In the genomic region with DNA sequence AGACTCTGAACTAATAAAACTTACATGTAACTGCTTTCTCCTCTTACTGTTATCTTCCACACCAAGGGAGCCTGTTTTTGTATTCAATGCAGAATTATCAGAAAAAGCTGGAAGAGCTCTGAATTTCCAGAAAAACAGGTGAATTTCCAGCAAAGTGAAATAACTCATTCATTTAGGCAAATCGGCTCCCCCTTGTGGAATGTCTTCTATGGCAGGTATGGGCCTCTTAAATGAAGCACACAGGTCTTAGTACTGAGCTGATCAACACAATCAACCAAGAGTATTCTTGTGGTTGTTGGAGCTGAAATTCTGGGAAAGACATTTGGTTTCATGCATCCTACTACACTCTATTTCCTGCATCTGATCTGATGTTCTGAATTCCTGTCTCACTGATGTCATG, we compare ENCODE assay signal across 9 cellular contexts. TPM values are rescaled to one million over a fixed set of nuclear protein-coding genes. Genes with fewer than 3 reads are reported as not detected.
A peak's percentile ranks its signal among the peaks of the same experiment; 100 is the strongest.
DNase-seq lines count a peak whose midpoint lies in the region; ATAC-seq and TF ChIP-seq lines count a peak whose summit lies in the region.
"Had no signal": no experiment of that assay in that cellular context is flagged by ENCODE, and none has a peak within 500 bp of the region (broad histone marks: within the 10 kb centered on the region; RNA-seq: fewer than 3 reads in every experiment).

No MANE protein-coding gene starts in this region.

- no peaks in the 10 kb centered on the region for H3K9me2 ChIP-seq in GM23248 (ENCODE audit: insufficient read depth)

- BruUV-seq in A673 (replicated peaks; lab: Mats Ljungman, UMichigan) (no TSS peak), Panc1 (replicated peaks; lab: Mats Ljungman, UMichigan) (no TSS peak)

- CTCF ChIA-PET in A673 (lab: Charles Lee) = no interaction called here
- CTCF ChIA-PET in Panc1 (lab: Charles Lee) = interaction anchor here (0.5 to 0.7 kb wide), 2 partner anchors 41 to 459 kb away, joined by 3 to 4 read pairs; no protein-coding TSS in a partner anchor

- no peak for TF ChIP-seq POLR2A in gastroesophageal sphincter (IDR thresholded peaks at IDR 0.05)

- H3K9me3 Mint-ChIP-seq in type B pancreatic cell = peaks cover 4% of the 10 kb centered on the region

- in situ Hi-C loops in GM23248 (cut with MboI) (no loop called here), Panc1 (cut with HindIII; ENCODE audit: low pct_unique_long_range_greater_than_20kb, low sequenced_read_pairs) (no loop called here)

- H3K4me3 ChIP-seq in A673 (ENCODE audit: low read depth, low read length, poor library complexity, severe bottlenecking) (no peak overlapping the region), GM23248 (no peak overlapping the region), Panc1 (ENCODE audit: low read depth in 2 of 2, low read length in 2 of 2) (no peak overlapping the region), gastroesophageal sphincter (no peak overlapping the region)

- no peaks in the 10 kb centered on the region for H3K4me1 ChIP-seq in A673 (ENCODE audit: insufficient read depth, low read length, poor library complexity, severe bottlenecking)
- no peaks in the 10 kb centered on the region for H3K4me1 ChIP-seq in GM23248 (ENCODE audit: insufficient read depth)
- no peaks in the 10 kb centered on the region for H3K4me1 ChIP-seq in Panc1 (ENCODE audit: control insufficient read depth, insufficient read depth, low read length)
- no peaks in the 10 kb centered on the region for H3K4me1 ChIP-seq in gastroesophageal sphincter

- no peak overlapping the region for H3K4me3 Mint-ChIP-seq in type B pancreatic cell
- H3K4me3 Mint-ChIP-seq: central memory CD8-positive, alpha-beta T cell had no signal

- H3K27me3 ChIP-seq in A673 (replicated peaks; ENCODE audit: insufficient read depth, low read depth, low read length, poor library complexity) (no peaks in the 10 kb centered on the region), GM23248 (replicated peaks; ENCODE audit: insufficient read depth) (peaks cover 9% of the 10 kb centered on the region; the same call in 1 of the 2 replicates), Panc1 (ENCODE audit: control insufficient read depth, insufficient read depth, low read length) (no peaks in the 10 kb centered on the region), gastroesophageal sphincter (no peaks in the 10 kb centered on the region)

- POLR2A ChIA-PET in A673 (lab: Charles Lee; ENCODE audit: low non-redundant PET) = no interaction called here
- POLR2A ChIA-PET in Panc1 (lab: Charles Lee) = interaction anchor here (0.6 kb wide), 1 partner anchor 126 kb away, joined by 11 read pairs; no protein-coding TSS in a partner anchor

- no peak overlapping the region for H3K9ac ChIP-seq in GM23248

- H3K36me3 ChIP-seq in A673 (ENCODE audit: insufficient read depth, low read length, poor library complexity, severe bottlenecking) (no peaks in the 10 kb centered on the region), GM23248 (ENCODE audit: low read depth) (no peaks in the 10 kb centered on the region), Panc1 (ENCODE audit: control insufficient read depth, insufficient read depth, low read length) (no peaks in the 10 kb centered on the region), gastroesophageal sphincter (no peaks in the 10 kb centered on the region)

- TF ChIP-seq EP300 in gastroesophageal sphincter (IDR thresholded peaks at IDR 0.05) = no peak

- no peaks in the 10 kb centered on the region for H3K36me3 Mint-ChIP-seq in type B pancreatic cell

- intact Hi-C loops in A673 (cut with micrococcal nuclease; ENCODE audit: unreplicated experiment) (no loop called here), Panc1 (cut with micrococcal nuclease; ENCODE audit: unreplicated experiment) (no loop called here)

- no peaks in the 10 kb centered on the region for H4K20me1 ChIP-seq in GM23248 (ENCODE audit: insufficient read depth)

- peak; percentile 22 for DNase-seq in A673 (ENCODE audit: low spot score)
- DNase-seq in GM23248 = peak; percentile 41
- no peak for DNase-seq in Panc1 (ENCODE audit: low read depth, low spot score)
- no peak for DNase-seq in type B pancreatic cell (ENCODE audit: extremely low spot score, unreplicated experiment)
- no peak for DNase-seq in stimulated activated naive CD4-positive, alpha-beta T cell (lab: John Stamatoyannopoulos, UW)
- no peak for DNase-seq in activated CD4-positive, alpha-beta T cell treated with anti-CD3 and anti-CD28 coated beads, Interleukin-2, amount 50 U/mL, for 4 hours

- no peak overlapping the region for H3K4me2 ChIP-seq in GM23248 (ENCODE audit: unreplicated experiment)

- no peak overlapping the region for H3K27ac Mint-ChIP-seq in type B pancreatic cell

- H3K4me1 Mint-ChIP-seq in type B pancreatic cell (ENCODE audit: unreplicated experiment) = peaks cover 36% of the 10 kb centered on the region
- H3K4me1 Mint-ChIP-seq: central memory CD8-positive, alpha-beta T cell had no signal

- H3K27ac ChIP-seq in A673 (ENCODE audit: low read depth, low read length, poor library complexity, severe bottlenecking) (no peak overlapping the region), GM23248 (no peak overlapping the region), Panc1 (ENCODE audit: low read length) (no peak overlapping the region), gastroesophageal sphincter (no peak overlapping the region)

- H3K9me3 ChIP-seq in A673 (ENCODE audit: low read depth, low read length, poor library complexity, severe bottlenecking) (no peaks in the 10 kb centered on the region), GM23248 (ENCODE audit: low read depth) (no peaks in the 10 kb centered on the region), Panc1 (ENCODE audit: control insufficient read depth, insufficient read depth, low read depth, low read length) (no peaks in the 10 kb centered on the region), gastroesophageal sphincter (no peaks in the 10 kb centered on the region)

- H3F3A ChIP-seq in GM23248 (ENCODE audit: insufficient read depth) = no peaks in the 10 kb centered on the region

- 0 to 3% methylated on average over 1 of the region's 1 CpG for WGBS in GM23248 (ENCODE audit: low coverage in 1 of 2, low lambda C conversion rate in 2 of 2, missing lambda C conversion rate in 2 of 2), 2 experiments
- 21 to 50% methylated on average over 1 of the region's 1 CpG for WGBS in gastroesophageal sphincter (ENCODE audit: low coverage in 1 of 2), 2 donors

- peaks cover 14% of the 10 kb centered on the region for H3K27me3 Mint-ChIP-seq in type B pancreatic cell
- H3K27me3 Mint-ChIP-seq: central memory CD8-positive, alpha-beta T cell had no signal

- TF ChIP-seq CTCF in A673 (conservative IDR thresholded peaks at IDR 0.05; ENCODE audit: low read depth, low read length) (peak; percentile 48), Panc1 (IDR thresholded peaks at IDR 0.05) (peak; percentile 46), gastroesophageal sphincter (IDR thresholded peaks at IDR 0.05) (peak in 3 of 4 experiments; percentile 32 to 43 (median 32)), type B pancreatic cell (conservative IDR thresholded peaks at IDR 0.05) (peak; percentile 72)

- no peak overlapping the region for H2AFZ ChIP-seq in GM23248

- ATAC-seq in Panc1 = no peak
- no peak for ATAC-seq in gastroesophageal sphincter
- no peak for ATAC-seq in GM18868 (IDR thresholded peaks at IDR 0.05; ENCODE audit: unreplicated experiment)

- no peaks in the 10 kb centered on the region for H3K79me2 ChIP-seq in GM23248 (ENCODE audit: insufficient read depth)

RNA-seq across cellular contexts. Expression of gene PTPRG, which starts 31.0 kb away (rescaled TPM):
- total RNA-seq in A673 (2021) = 11.5 and 11.7 TPM in 2 replicates
- total RNA-seq in GM23248 (2014; rRNA removed; shearing (Covaris generic)) = 39.6 and 51.3 TPM in 2 replicates
- 9.6 and 11.5 TPM in 2 replicates for polyA plus RNA-seq in GM23248 (2016; fragmentation: Nextera tagmentation; extraction: Ambion mirVana)
- total RNA-seq in Panc1 (2021; ENCODE audit: unreplicated experiment) = 0.74 TPM
- 0.12 TPM for polyA plus RNA-seq in Panc1 (2012; ENCODE audit: insufficient read length)
- 10 to 100 TPM; 48.7 to 81.9 (median 52.8) TPM for total RNA-seq in gastroesophageal sphincter
- total RNA-seq in type B pancreatic cell (ENCODE audit: low replicate concordance) = 29.3 and 77.2 TPM in 2 replicates

Comparison
In these comparisons a context has a peak if more than half of its experiments do, and no peak if none do; other contexts are left out.
1. DNase-seq: peak in A673 (single experiment) and GM23248 (single experiment); none in Panc1 (single experiment), type B pancreatic cell (single experiment), stimulated activated naive CD4-positive, alpha-beta T cell (0 of 6) and activated CD4-positive, alpha-beta T cell treated with anti-CD3 and anti-CD28 coated beads, Interleukin-2, amount 50 U/mL, for 4 hours (0 of 2).
2. Peak in every context shown above with its lines, with median percentiles within 50 percentile points of each other: CTCF ChIP-seq.